28 cellular contexts compared by ENCODE assay signal in the genomic region with DNA sequence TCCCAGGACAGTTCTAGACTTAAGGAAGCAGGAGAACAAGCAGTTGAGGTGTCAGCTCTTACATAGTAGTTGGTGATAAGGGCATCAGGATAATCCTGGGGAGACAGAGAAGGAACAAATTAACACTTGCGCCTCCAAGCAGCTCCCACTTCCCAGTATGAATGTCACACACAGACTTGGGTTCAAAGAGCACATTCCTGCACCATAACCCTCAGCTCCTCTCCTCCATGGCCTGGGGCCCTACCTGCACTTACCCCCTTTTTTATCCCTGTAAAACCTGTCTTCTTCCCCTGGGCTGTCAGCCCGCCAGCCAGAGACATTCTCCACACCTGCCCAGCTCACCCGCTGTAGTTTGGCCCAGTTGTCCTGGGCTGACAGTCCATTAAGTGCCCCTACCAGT. TPM values are rescaled to one million over a fixed set of nuclear protein-coding genes. Genes with fewer than 3 reads are reported as not detected.
"Had no signal": no experiment of that assay in that cellular context is flagged by ENCODE, and none has a peak within 500 bp of the region (broad histone marks: within the 10 kb centered on the region; RNA-seq: fewer than 3 reads in every experiment).

No MANE protein-coding gene starts in this region.

- H3K9me3 ChIP-seq: esophagus muscularis mucosa, left lung, ovary, sigmoid colon, thoracic aorta, tibial nerve, upper lobe of left lung, uterus had no signal

- H3K27ac Mint-ChIP-seq: stimulated activated memory B cell treated with anti-CD40 and anti-IgM and Interleukin-4, amounts not matched to agents 10 μg/mL and 1 μg/mL and 100 μg/mL, for 72 hours; stimulated activated naive CD8-positive, alpha-beta T cell treated with anti-CD3 and anti-CD28 coated beads, Interleukin-15, Interleukin-2, amounts not matched to agents 100 ng/mL and 50 ng/mL, for 24 hours had no signal

- H3K4me3 ChIP-seq: coronary artery, esophagus muscularis mucosa, left lung, ovary, sigmoid colon, thoracic aorta, tibial nerve, upper lobe of left lung, uterus had no signal

- H3K4me1 Mint-ChIP-seq: nephron progenitor cell had no signal

- FAIRE-seq: endothelial cell of umbilical vein had no signal

- H3K27me3 ChIP-seq: ovary had no signal

- H3K27ac ChIP-seq: coronary artery, esophagus muscularis mucosa, foreskin keratinocyte, left lung, ovary, sigmoid colon, thoracic aorta, tibial nerve, upper lobe of left lung, uterus had no signal

- H3K36me3 ChIP-seq: ovary, uterus had no signal

- H3K4me1 ChIP-seq: foreskin keratinocyte had no signal

- ATAC-seq: foreskin keratinocyte; left cardiac atrium; left lung; naive thymus-derived CD8-positive, alpha-beta T cell; stimulated activated memory B cell treated with anti-CD40 and anti-IgM and Interleukin-4, amounts not matched to agents 10 μg/mL and 1 μg/mL and 100 μg/mL, for 72 hours had no signal

- DNase-seq: central memory CD4-positive, alpha-beta T cell; dermis blood vessel endothelial cell; effector memory CD4-positive, alpha-beta T cell; foreskin keratinocyte; left cardiac atrium; mammary epithelial cell; naive thymus-derived CD8-positive, alpha-beta T cell; nephron progenitor cell; nucleus accumbens; ovary; sigmoid colon; stimulated activated CD4-positive, alpha-beta T cell treated with anti-CD3 and anti-CD28 coated beads, Interleukin-4, amount 100 ng/mL, for 4 hours; upper lobe of left lung; uterus had no signal

- H3K4me3 Mint-ChIP-seq: naive thymus-derived CD8-positive, alpha-beta T cell; nephron progenitor cell; stimulated activated memory B cell treated with anti-CD40 and anti-IgM and Interleukin-4, amounts not matched to agents 10 μg/mL and 1 μg/mL and 100 μg/mL, for 72 hours; stimulated activated naive CD8-positive, alpha-beta T cell treated with anti-CD3 and anti-CD28 coated beads, Interleukin-15, Interleukin-2, amounts not matched to agents 100 ng/mL and 50 ng/mL, for 24 hours had no signal

- H3K9me3 Mint-ChIP-seq: naive thymus-derived CD8-positive, alpha-beta T cell; nephron progenitor cell; stimulated activated memory B cell treated with anti-CD40 and anti-IgM and Interleukin-4, amounts not matched to agents 10 μg/mL and 1 μg/mL and 100 μg/mL, for 72 hours; stimulated activated naive CD8-positive, alpha-beta T cell treated with anti-CD3 and anti-CD28 coated beads, Interleukin-15, Interleukin-2, amounts not matched to agents 100 ng/mL and 50 ng/mL, for 24 hours had no signal

RNA-seq across cellular contexts. Expression of gene UCN, which starts 3.9 kb away (rescaled TPM):
- total RNA-seq: epithelial cell of proximal tubule had no signal

RNA-seq across cellular contexts. Expression of gene TRIM54, which starts 29.9 kb away (rescaled TPM):
- total RNA-seq: foreskin keratinocyte, lower leg skin, mammary epithelial cell, mesenteric fat pad had no signal

RNA-seq across cellular contexts. Expression of gene DNAJC5G, which starts 36.9 kb away (rescaled TPM):
- total RNA-seq: epithelial cell of proximal tubule; fibroblast of lung; foreskin keratinocyte; kidney epithelial cell; left lung; lower leg skin; mammary epithelial cell; mesenteric fat pad; myocyte; naive thymus-derived CD8-positive, alpha-beta T cell; upper lobe of left lung had no signal
